ENCODE assay signal across 11 cellular contexts in genomic region chr13:77415253-77416127, GRCh38.
A peak's percentile ranks its signal among the peaks of the same experiment; 100 is the strongest.
DNase-seq lines count a peak whose midpoint lies in the region; ATAC-seq, FAIRE-seq and TF ChIP-seq lines count a peak whose summit lies in the region.
"Had no signal": no experiment of that assay in that cellular context is flagged by ENCODE, and none has a peak within 500 bp of the region (broad histone marks: within the 10 kb centered on the region; RNA-seq: fewer than 3 reads in every experiment).

No MANE protein-coding gene starts in this region.

- in situ Hi-C loops in HepG2 (cut with HindIII; ENCODE audit: extremely low pct_ligation_motif_present, low pct_unique_long_range_greater_than_20kb): no loop called here

- H3K9me3 Mint-ChIP-seq in chondrocyte (ENCODE audit: low read depth): peaks cover 7% of the 10 kb centered on the region

- DNase-seq in sciatic nerve (ENCODE audit: low spot score) (no peak), chondrocyte (ENCODE audit: low spot score) (no peak), HepG2 (ENCODE audit: low spot score) (no peak)
- no peak for DNase-seq in activated CD4-positive, CD25-positive, alpha-beta regulatory T cell treated with anti-CD3 and anti-CD28 coated beads, Interleukin-2, amount 50 U/mL, for 72 hours
- DNase-seq: hippocampal formation; nephron progenitor cell; Peyer's patch; stimulated activated CD4-positive, alpha-beta T cell treated with anti-CD3 and anti-CD28 coated beads, Interleukin-2, amount 100 ng/mL, for 48 hours had no signal

- TF ChIP-seq POLR2A in HepG2 (IDR thresholded peaks at IDR 0.05; ENCODE audit: insufficient read depth in 1 of 2, low read depth in 2 of 2, low read length in 2 of 2): no peak

- H3K79me2 ChIP-seq in HepG2 (ENCODE audit: insufficient read depth, low read length): no peaks in the 10 kb centered on the region

- no peak overlapping the region for H3K4me3 ChIP-seq in HepG2 (replicated peaks in 1 of 3; ENCODE audit: insufficient read depth in 1 of 3, low read depth in 2 of 3, low read length in 3 of 3)
- H3K4me3 ChIP-seq: Peyer's patch had no signal

- H3K36me3 Mint-ChIP-seq in chondrocyte (ENCODE audit: low read depth): no peaks in the 10 kb centered on the region

- ATAC-seq in GM19035 (IDR thresholded peaks at IDR 0.05; ENCODE audit: unreplicated experiment) (peak; percentile 85), GM21825 (IDR thresholded peaks at IDR 0.05; ENCODE audit: unreplicated experiment) (peak; percentile 85), HG03571 (IDR thresholded peaks at IDR 0.05; ENCODE audit: unreplicated experiment) (peak; percentile 61), sciatic nerve (peak; percentile 64), HepG2 (no peak)

- no peak overlapping the region for H2AFZ ChIP-seq in HepG2 (ENCODE audit: low read length)

- no peak overlapping the region for H3K27ac Mint-ChIP-seq in chondrocyte (ENCODE audit: unreplicated experiment)

- H3K27me3 ChIP-seq in HepG2 (ENCODE audit: control insufficient read depth in 1 of 2, insufficient read depth in 2 of 2, low read length in 2 of 2): no peaks in the 10 kb centered on the region
- H3K27me3 ChIP-seq: Peyer's patch had no signal

- intact Hi-C loops in sciatic nerve (cut with DNase I) (no loop called here), HepG2 (cut with micrococcal nuclease; ENCODE audit: unreplicated experiment) (no loop called here)

- no peaks in the 10 kb centered on the region for H3K36me3 ChIP-seq in HepG2 (replicated peaks in 1 of 2; ENCODE audit: control insufficient read depth in 1 of 2, insufficient read depth in 2 of 2, low read length in 2 of 2)
- H3K36me3 ChIP-seq: Peyer's patch had no signal

- H3K9me3 ChIP-seq in HepG2 (ENCODE audit: low read length): no peaks in the 10 kb centered on the region
- H3K9me3 ChIP-seq: Peyer's patch had no signal

- no TSS peak for BruUV-seq in HepG2 (replicated peaks; lab: Mats Ljungman, UMichigan)

- H3K9ac ChIP-seq in HepG2 (ENCODE audit: insufficient read depth, low read depth, low read length): no peak overlapping the region

- WGBS in HepG2 (ENCODE audit: low lambda C conversion rate): 0% methylated on average over 1 of the region's 1 CpG

- no peaks in the 10 kb centered on the region for H4K20me1 ChIP-seq in HepG2 (ENCODE audit: insufficient read depth, low read length)

- no peaks in the 10 kb centered on the region for H3K4me1 Mint-ChIP-seq in chondrocyte (ENCODE audit: low read depth)

- FAIRE-seq in HepG2 (lab: Jason Lieb, UNC): no peak

- H3K27ac ChIP-seq in HepG2 (ENCODE audit: extremely low read length, insufficient read depth, low read length): no peak overlapping the region

- no peak overlapping the region for H3K4me2 ChIP-seq in HepG2 (ENCODE audit: low read depth, low read length)

- H3K4me3 Mint-ChIP-seq in chondrocyte (ENCODE audit: unreplicated experiment): no peak overlapping the region
- H3K4me3 Mint-ChIP-seq: nephron progenitor cell had no signal

- POLR2A ChIA-PET in HepG2 (lab: Yijun Ruan, JAX): no interaction called here

- TF ChIP-seq EP300 in HepG2 (IDR thresholded peaks at IDR 0.05; ENCODE audit: low read depth in 2 of 2, low read length in 2 of 2) (no peak), HepG2 (CRISPR knock-in tag; IDR thresholded peaks at IDR 0.05; ENCODE audit: borderline replicate concordance) (no peak)

- no peaks in the 10 kb centered on the region for H3K4me1 ChIP-seq in HepG2 (ENCODE audit: insufficient read depth, low read length)
- H3K4me1 ChIP-seq: Peyer's patch had no signal

- no peak for TF ChIP-seq RAD21 in HepG2 (CRISPR knock-in tag; IDR thresholded peaks at IDR 0.05)

- H3K27me3 Mint-ChIP-seq in chondrocyte (ENCODE audit: low read depth): peaks cover 2% of the 10 kb centered on the region

- TF ChIP-seq CTCF in chondrocyte (IDR thresholded peaks at IDR 0.05) (no peak), HepG2 (CRISPR knock-in tag; IDR thresholded peaks at IDR 0.05) (no peak)

- CTCF ChIA-PET in HepG2 (lab: Yijun Ruan, JAX; ENCODE audit: low intra/inter-chr PET ratio, low total read pairs): no interaction called here

TF ChIP-seq in HepG2, 621 proteins besides CTCF, POLR2A, EP300 and RAD21:
- TF ChIP-seq HOXA5 (CRISPR knock-in tag; IDR thresholded peaks at IDR 0.05) (no peak), ZNF484 (CRISPR knock-in tag; IDR thresholded peaks at IDR 0.05; ENCODE audit: borderline replicate concordance, low read depth) (no peak), DMAP1 (CRISPR knock-in tag; IDR thresholded peaks at IDR 0.05) (no peak), MLXIP (CRISPR knock-in tag; IDR thresholded peaks at IDR 0.05; ENCODE audit: borderline replicate concordance) (no peak), RELA (CRISPR knock-in tag; IDR thresholded peaks at IDR 0.05) (no peak), NFKB2 (CRISPR knock-in tag; IDR thresholded peaks at IDR 0.05; ENCODE audit: borderline replicate concordance) (no peak), SATB2 (CRISPR knock-in tag; IDR thresholded peaks at IDR 0.05) (no peak), MYC (CRISPR knock-in tag; IDR thresholded peaks at IDR 0.05; ENCODE audit: borderline replicate concordance) (no peak), RAD51 (IDR thresholded peaks at IDR 0.05; ENCODE audit: borderline replicate concordance) (no peak), KDM5A (IDR thresholded peaks at IDR 0.05; ENCODE audit: borderline replicate concordance, low read length) (no peak), ZNF766 (CRISPR knock-in tag; IDR thresholded peaks at IDR 0.05; ENCODE audit: borderline replicate concordance) (no peak), DDIT3 (CRISPR knock-in tag; IDR thresholded peaks at IDR 0.05) (no peak), ZNF724P (CRISPR knock-in tag; IDR thresholded peaks at IDR 0.05; ENCODE audit: borderline replicate concordance) (no peak), JDP2 (CRISPR knock-in tag; IDR thresholded peaks at IDR 0.05; ENCODE audit: borderline replicate concordance) (no peak)
TF ChIP-seq in HepG2: peak in this region for 0.
